ENCODE assay signal across 1 cellular context in genomic region chr16:12803203-12804093, GRCh38.
TF ChIP-seq lines count a peak whose summit lies in the region.

Gene CPPED1, minus strand, starts transcription at chr16:12803887. Its CDS starts 111 bp downstream, at chr16:12803776.

TF ChIP-seq in GM12878, 131 proteins besides CTCF, POLR2A, EP300 and RAD21 (continued from another document):
- peak; percentile 90 for TF ChIP-seq DPF2 (IDR thresholded peaks at IDR 0.05)
